In the genomic region with DNA sequence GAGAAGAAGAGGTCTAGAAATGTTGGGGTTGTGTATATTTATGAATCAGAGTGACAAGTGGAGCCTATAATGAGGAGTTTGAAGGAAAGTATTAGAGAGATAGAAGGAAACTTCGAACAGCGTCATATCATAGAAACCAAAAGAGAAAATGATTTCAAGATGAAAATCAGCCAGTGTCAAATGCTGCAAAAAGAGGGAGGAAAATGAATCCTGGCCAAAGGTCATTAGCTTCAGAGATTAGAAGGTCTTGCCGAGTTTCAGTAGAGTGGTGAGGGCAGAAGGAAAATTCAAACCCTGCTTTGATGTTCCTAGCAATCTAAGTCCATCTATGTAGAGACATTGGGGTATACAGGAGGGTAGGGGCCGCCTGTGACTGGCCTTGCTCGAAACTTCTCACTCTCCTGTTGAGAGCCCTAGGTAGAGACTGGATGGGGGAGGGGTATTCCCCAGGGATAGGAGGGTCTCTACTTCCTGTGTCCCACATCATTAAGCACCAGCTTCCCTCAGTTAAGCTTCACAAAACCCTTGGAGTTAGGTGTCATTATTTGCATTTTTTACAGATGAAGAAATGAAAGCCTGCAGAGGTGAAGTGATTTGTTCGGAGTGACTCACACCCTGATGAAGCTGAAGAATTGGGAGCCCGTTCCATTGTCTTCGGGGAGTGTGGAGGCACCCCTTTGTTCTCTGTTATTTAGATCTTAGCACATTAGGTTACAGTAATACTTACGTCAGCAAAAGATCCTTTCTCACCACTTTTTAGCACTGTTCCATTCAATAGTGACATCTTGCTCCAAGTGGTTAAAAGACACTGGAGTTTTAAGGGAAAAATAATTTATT, we compare ENCODE assay signal across 29 cellular contexts.
DNase-seq lines count a peak whose midpoint lies in the region; ATAC-seq, FAIRE-seq and TF ChIP-seq lines count a peak whose summit lies in the region.
"Had no signal": no experiment of that assay in that cellular context is flagged by ENCODE, and none has a peak within 500 bp of the region (broad histone marks: within the 10 kb centered on the region; RNA-seq: fewer than 3 reads in every experiment).

No MANE protein-coding gene starts in this region.

- dilution Hi-C loops in keratinocyte (cut with MboI; ENCODE audit: extremely low pct_ligation_motif_present, low sequenced_read_pairs) = no loop called here

- TF ChIP-seq CTCF in endodermal cell (conservative IDR thresholded peaks at IDR 0.05) = no peak
- no peak for TF ChIP-seq CTCF in keratinocyte (optimal IDR thresholded peaks at IDR 0.05 in 1 of 3, IDR thresholded peaks at IDR 0.05 in 1 of 3, conservative IDR thresholded peaks at IDR 0.05 in 1 of 3; ENCODE audit: extremely low read depth in 1 of 3, insufficient read depth in 2 of 3, low read length in 3 of 3)

- H3K36me3 ChIP-seq in HUES64 (ENCODE audit: insufficient read depth, low read length) (no peaks in the 10 kb centered on the region), endodermal cell (ENCODE audit: control insufficient read depth, insufficient read depth, low read length) (no peaks in the 10 kb centered on the region), keratinocyte (ENCODE audit: control insufficient read depth in 2 of 2, extremely low read depth in 1 of 2, insufficient read depth in 2 of 2, low read length in 2 of 2) (no peaks in the 10 kb centered on the region)
- H3K36me3 ChIP-seq: colonic mucosa, ovary, SJCRH30, suprapubic skin, upper lobe of left lung had no signal

- no peaks in the 10 kb centered on the region for H3K9me1 ChIP-seq in keratinocyte (ENCODE audit: control insufficient read depth, extremely low read depth, insufficient read depth, low read length)

- H3K9me3 ChIP-seq in HUES64 (ENCODE audit: insufficient read depth, low read depth, low read length) = peaks cover 13% of the 10 kb centered on the region; the same call in 1 of the 2 replicates
- H3K9me3 ChIP-seq in endodermal cell (ENCODE audit: control insufficient read depth, low read length) = no peaks in the 10 kb centered on the region
- H3K9me3 ChIP-seq in keratinocyte (ENCODE audit: control insufficient read depth, low read depth, low read length) = no peaks in the 10 kb centered on the region
- H3K9me3 ChIP-seq: colonic mucosa, ovary, suprapubic skin, upper lobe of left lung had no signal

- no peak overlapping the region for H2AFZ ChIP-seq in keratinocyte (ENCODE audit: control insufficient read depth, low read length)

- no peak overlapping the region for H3K4me2 ChIP-seq in keratinocyte (ENCODE audit: control insufficient read depth, extremely low read depth, insufficient read depth, low read depth, low read length)
- H3K4me2 ChIP-seq: smooth muscle cell had no signal

- peaks cover 17% of the 10 kb centered on the region for H3K4me1 Mint-ChIP-seq in endodermal cell
- H3K4me1 Mint-ChIP-seq: activated CD4-positive, alpha-beta T cell treated with anti-CD3 and anti-CD28 coated beads, Interleukin-2, amount 10 ng/mL, durations not matched to agents 7 days and 5 days; activated naive CD8-positive, alpha-beta T cell treated with anti-CD3 and anti-CD28 coated beads for 36 hours had no signal

- no peaks in the 10 kb centered on the region for H3K36me3 Mint-ChIP-seq in endodermal cell (ENCODE audit: low read depth)
- H3K36me3 Mint-ChIP-seq: activated naive CD8-positive, alpha-beta T cell treated with anti-CD3 and anti-CD28 coated beads for 36 hours had no signal

- H3K79me2 ChIP-seq in keratinocyte (ENCODE audit: control insufficient read depth, insufficient read depth, low read length) = no peaks in the 10 kb centered on the region

- FAIRE-seq in keratinocyte (lab: Jason Lieb, UNC) (peak; percentile 20), H54 (lab: Jason Lieb, UNC) (no peak)
- FAIRE-seq: GM12892 had no signal

- H3K27ac ChIP-seq in HUES64 (ENCODE audit: low read depth, low read length) (peak overlapping the region; percentile 50; the same call in 1 of the 2 replicates), endodermal cell (ENCODE audit: low read depth, low read length) (no peak overlapping the region), keratinocyte (ENCODE audit: control insufficient read depth, insufficient read depth, low read length) (no peak overlapping the region)
- H3K27ac ChIP-seq: colonic mucosa, ovary, SJCRH30, suprapubic skin, upper lobe of left lung had no signal

- no peak for TF ChIP-seq POLR2A in H54 (IDR thresholded peaks at IDR 0.05; ENCODE audit: low read depth, low read length)

- H3K4me1 ChIP-seq in HUES64 (ENCODE audit: insufficient read depth, low read length) = peaks cover 30% of the 10 kb centered on the region
- peaks cover 20% of the 10 kb centered on the region for H3K4me1 ChIP-seq in endodermal cell (ENCODE audit: control insufficient read depth, insufficient read depth, low read length)
- H3K4me1 ChIP-seq in keratinocyte (ENCODE audit: control insufficient read depth, extremely low read depth, insufficient read depth, low read length) = peaks cover 9% of the 10 kb centered on the region
- H3K4me1 ChIP-seq: colonic mucosa had no signal

- WGBS in HUES64 = 56% methylated on average over 8 of the region's 9 CpGs
- WGBS in endodermal cell (ENCODE audit: insufficient coverage in 1 of 2, insufficient read length in 1 of 2), 2 experiments = 56 to 69% methylated on average over 6 to 9 of the region's 9 CpGs

- no peak for ATAC-seq in GM18517 (IDR thresholded peaks at IDR 0.05; ENCODE audit: unreplicated experiment)
- ATAC-seq in GM19452 (IDR thresholded peaks at IDR 0.05; ENCODE audit: unreplicated experiment) = no peak
- ATAC-seq: left cardiac atrium had no signal

- H3K4me3 ChIP-seq in HUES64 (ENCODE audit: low read length) (no peak overlapping the region), endodermal cell (ENCODE audit: low read length) (no peak overlapping the region), keratinocyte (ENCODE audit: control insufficient read depth in 2 of 3, extremely low read depth in 1 of 3, insufficient read depth in 2 of 3, low read depth in 1 of 3, low read length in 3 of 3) (no peak overlapping the region)
- H3K4me3 ChIP-seq: colonic mucosa, ovary, SJCRH30, smooth muscle cell, suprapubic skin, upper lobe of left lung had no signal

- DNase-seq in endodermal cell = peak; percentile 61
- DNase-seq in keratinocyte (ENCODE audit: low read depth, low spot score) = peak; percentile 13
- DNase-seq in renal cortical epithelial cell (ENCODE audit: low read depth) = peak; percentile 65
- DNase-seq in NCI-H510A (lab: John Stamatoyannopoulos, UW) = no peak
- no peak for DNase-seq in H54 (ENCODE audit: insufficient read length, low spot score)
- DNase-seq: activated CD4-positive, alpha-beta T cell treated with anti-CD3 and anti-CD28 coated beads, Interleukin-2, amount 10 ng/mL, durations not matched to agents 7 days and 5 days; activated naive CD8-positive, alpha-beta T cell treated with anti-CD3 and anti-CD28 coated beads for 36 hours; anterior cingulate cortex; colonic mucosa; effector CD8-positive, alpha-beta T cell; HFFc6; left cardiac atrium; mammary epithelial cell; NCI-H1092 treated with DMSO at 0.1 percent for 48 hours; NCI-H187 treated with DMSO at 0.1 percent for 48 hours; NCI-H2171; NCI-H510A treated with DMSO at 0.1 percent for 48 hours; ovary; retina; SJCRH30; stimulated activated naive CD4-positive, alpha-beta T cell treated with Interleukin-2 at 50 U/mL for 16 hours; T1000; upper lobe of left lung had no signal

- no peak overlapping the region for H3K27ac Mint-ChIP-seq in endodermal cell
- H3K27ac Mint-ChIP-seq: activated CD4-positive, alpha-beta T cell treated with anti-CD3 and anti-CD28 coated beads, Interleukin-2, amount 10 ng/mL, durations not matched to agents 7 days and 5 days; activated naive CD8-positive, alpha-beta T cell treated with anti-CD3 and anti-CD28 coated beads for 36 hours; HFFc6 had no signal

- no peak overlapping the region for H3K4me3 Mint-ChIP-seq in endodermal cell
- H3K4me3 Mint-ChIP-seq: activated CD4-positive, alpha-beta T cell treated with anti-CD3 and anti-CD28 coated beads, Interleukin-2, amount 10 ng/mL, durations not matched to agents 7 days and 5 days; activated naive CD8-positive, alpha-beta T cell treated with anti-CD3 and anti-CD28 coated beads for 36 hours; HFFc6 had no signal

- H3K27me3 Mint-ChIP-seq in endodermal cell (ENCODE audit: insufficient read depth) = peaks cover 3% of the 10 kb centered on the region

- H3K27me3 ChIP-seq in HUES64 (ENCODE audit: insufficient read depth, low read length) (no peaks in the 10 kb centered on the region), endodermal cell (ENCODE audit: control insufficient read depth, insufficient read depth, low read length, poor library complexity, severe bottlenecking) (no peaks in the 10 kb centered on the region), keratinocyte (ENCODE audit: control insufficient read depth, extremely low read depth, insufficient read depth, low read length) (no peaks in the 10 kb centered on the region)
- H3K27me3 ChIP-seq: colonic mucosa, ovary, SJCRH30, upper lobe of left lung had no signal

- H3K9me3 Mint-ChIP-seq in endodermal cell = peaks cover 4% of the 10 kb centered on the region
- H3K9me3 Mint-ChIP-seq: activated CD4-positive, alpha-beta T cell treated with anti-CD3 and anti-CD28 coated beads, Interleukin-2, amount 10 ng/mL, durations not matched to agents 7 days and 5 days; activated naive CD8-positive, alpha-beta T cell treated with anti-CD3 and anti-CD28 coated beads for 36 hours; HFFc6 had no signal

- no peaks in the 10 kb centered on the region for H4K20me1 ChIP-seq in keratinocyte (ENCODE audit: control insufficient read depth, extremely low read depth, insufficient read depth, low read length)

- no peak overlapping the region for H3K9ac ChIP-seq in HUES64 (ENCODE audit: low read depth, low read length)
- no peak overlapping the region for H3K9ac ChIP-seq in endodermal cell (ENCODE audit: extremely low read depth, low read length, poor library complexity, severe bottlenecking)
- H3K9ac ChIP-seq in keratinocyte (ENCODE audit: control insufficient read depth, extremely low read depth, insufficient read depth, low read length) = no peak overlapping the region

Comparison
In these comparisons a context has a peak if more than half of its experiments do, and no peak if none do; other contexts are left out.
1. DNase-seq: peak in endodermal cell (single experiment), keratinocyte (single experiment) and renal cortical epithelial cell (single experiment); none in NCI-H510A (single experiment) and H54 (single experiment).